16 cellular contexts compared by ENCODE assay signal in the genomic region with DNA sequence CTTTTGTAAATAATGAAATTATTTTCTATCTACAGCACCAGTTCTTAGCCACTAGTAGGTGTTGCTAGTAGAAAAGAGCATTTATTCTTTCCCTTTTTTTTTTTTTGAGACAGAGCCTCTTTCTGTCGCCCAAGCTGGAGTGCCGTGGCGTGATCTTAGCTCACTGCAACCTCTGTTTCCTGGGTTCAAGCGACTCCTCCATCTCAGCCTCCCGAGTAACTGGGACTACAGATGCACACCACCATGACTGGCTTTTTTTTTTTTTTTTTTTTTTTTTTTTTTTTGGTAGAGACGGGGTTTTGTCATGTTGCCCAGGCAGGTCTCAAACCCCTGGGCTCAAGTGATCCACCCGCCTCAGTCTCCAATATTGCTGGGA. TPM values are rescaled to one million over a fixed set of nuclear protein-coding genes. Genes with fewer than 3 reads are reported as not detected.
A peak's percentile ranks its signal among the peaks of the same experiment; 100 is the strongest.
DNase-seq lines count a peak whose midpoint lies in the region; ATAC-seq and TF ChIP-seq lines count a peak whose summit lies in the region.
"Had no signal": no experiment of that assay in that cellular context is flagged by ENCODE, and none has a peak within 500 bp of the region (broad histone marks: within the 10 kb centered on the region; RNA-seq: fewer than 3 reads in every experiment).

No MANE protein-coding gene starts in this region.

- no peak for ATAC-seq in GM18517 (IDR thresholded peaks at IDR 0.05; ENCODE audit: unreplicated experiment)
- ATAC-seq in GM21423 (IDR thresholded peaks at IDR 0.05; ENCODE audit: unreplicated experiment): no peak
- ATAC-seq: A549 had no signal

- H3K4me3 Mint-ChIP-seq in Caco-2 (ENCODE audit: unreplicated experiment) (no peak overlapping the region), osteocyte (ENCODE audit: unreplicated experiment) (no peak overlapping the region)
- no peak overlapping the region for H3K4me3 Mint-ChIP-seq in dendritic cell treated with granulocyte-macrophage colony-stimulating factor and Interleukin-4, amounts not matched to agents 40 ng/mL and 50 ng/mL, for 4 days
- H3K4me3 Mint-ChIP-seq: CD4-positive, CD25-positive, alpha-beta regulatory T cell; H9; IgD-negative memory B cell had no signal

- H3K27ac ChIP-seq in HEK293 (ENCODE audit: extremely low read depth, low read depth, low read length): no peak overlapping the region
- H3K27ac ChIP-seq: A549, KMS-11 had no signal

- H3K27ac Mint-ChIP-seq in Caco-2 (ENCODE audit: unreplicated experiment) (peak overlapping the region; percentile 17), osteocyte (ENCODE audit: unreplicated experiment) (no peak overlapping the region)
- H3K27ac Mint-ChIP-seq in dendritic cell treated with granulocyte-macrophage colony-stimulating factor and Interleukin-4, amounts not matched to agents 40 ng/mL and 50 ng/mL, for 4 days: peak overlapping the region; percentile 38

- H3K4me1 Mint-ChIP-seq in Caco-2 (ENCODE audit: low read depth, unreplicated experiment) (peaks cover 6% of the 10 kb centered on the region), osteocyte (ENCODE audit: unreplicated experiment) (peaks cover 5% of the 10 kb centered on the region)
- H3K4me1 Mint-ChIP-seq in dendritic cell treated with granulocyte-macrophage colony-stimulating factor and Interleukin-4, amounts not matched to agents 40 ng/mL and 50 ng/mL, for 4 days (ENCODE audit: low read depth): peaks cover 42% of the 10 kb centered on the region
- H3K4me1 Mint-ChIP-seq: H9 had no signal

- H3K9me3 ChIP-seq in Caco-2 (no peaks in the 10 kb centered on the region), HEK293 (ENCODE audit: control insufficient read depth, insufficient read depth, low read depth, low read length) (no peaks in the 10 kb centered on the region)
- H3K9me3 ChIP-seq: A549 had no signal

- intact Hi-C loops in Caco-2 (cut with micrococcal nuclease; ENCODE audit: unreplicated experiment): no loop called here
- intact Hi-C loops in dendritic cell treated with granulocyte-macrophage colony-stimulating factor and Interleukin-4, amounts not matched to agents 40 ng/mL and 50 ng/mL, for 4 days (cut with micrococcal nuclease): no loop called here

- H3K27me3 Mint-ChIP-seq in Caco-2 (ENCODE audit: insufficient read depth, unreplicated experiment) (no peaks in the 10 kb centered on the region), osteocyte (ENCODE audit: unreplicated experiment) (no peaks in the 10 kb centered on the region)
- H3K27me3 Mint-ChIP-seq in dendritic cell treated with granulocyte-macrophage colony-stimulating factor and Interleukin-4, amounts not matched to agents 40 ng/mL and 50 ng/mL, for 4 days: no peaks in the 10 kb centered on the region
- H3K27me3 Mint-ChIP-seq: CD4-positive, CD25-positive, alpha-beta regulatory T cell; IgD-negative memory B cell had no signal

- no TSS peak for BruUV-seq in Caco-2 (replicated peaks; lab: Mats Ljungman, UMichigan)

- H3K27me3 ChIP-seq in Caco-2 (replicated peaks; ENCODE audit: control insufficient read depth, insufficient read depth, low read length): no peaks in the 10 kb centered on the region

- H3K4me3 ChIP-seq in Caco-2 (ENCODE audit: low read depth, low read length) (no peak overlapping the region), HEK293 (ENCODE audit: low read depth, low read length) (no peak overlapping the region)
- H3K4me3 ChIP-seq: A549 had no signal

- no peak for TF ChIP-seq CTCF in Caco-2 (IDR thresholded peaks at IDR 0.05; ENCODE audit: insufficient read depth in 1 of 2, low read depth in 1 of 2, low read length in 1 of 2, severe bottlenecking in 1 of 2, unreplicated experiment in 1 of 2)
- no peak for TF ChIP-seq CTCF in HEK293 (tag by site-specific recombination; IDR thresholded peaks at IDR 0.05)
- no peak for TF ChIP-seq CTCF in osteocyte (IDR thresholded peaks at IDR 0.05)

- peaks cover 27% of the 10 kb centered on the region for H3K36me3 Mint-ChIP-seq in Caco-2 (ENCODE audit: insufficient read depth, unreplicated experiment)
- H3K36me3 Mint-ChIP-seq in dendritic cell treated with granulocyte-macrophage colony-stimulating factor and Interleukin-4, amounts not matched to agents 40 ng/mL and 50 ng/mL, for 4 days (ENCODE audit: low read depth): peaks cover 37% of the 10 kb centered on the region
- H3K36me3 Mint-ChIP-seq in osteocyte (ENCODE audit: unreplicated experiment): peaks cover 4% of the 10 kb centered on the region

- DNase-seq in Caco-2 (no peak), osteocyte (ENCODE audit: extremely low spot score, unreplicated experiment) (peak; percentile 46), foreskin melanocyte (no peak), AG08396 (ENCODE audit: low spot score) (no peak)
- DNase-seq: CD4-positive, CD25-positive, alpha-beta regulatory T cell; DND-41; GDM1; GOT3; H9 had no signal

- POLR2A ChIA-PET in Caco-2 (lab: Charles Lee): no interaction called here
- POLR2A ChIA-PET in HEK293 (lab: Yijun Ruan, JAX): interaction anchor here (0.7 kb wide), 1 partner anchor 131 kb away, joined by 5 read pairs; no protein-coding TSS in a partner anchor

- H3K9me3 Mint-ChIP-seq in Caco-2 (ENCODE audit: unreplicated experiment): no peaks in the 10 kb centered on the region
- H3K9me3 Mint-ChIP-seq in dendritic cell treated with granulocyte-macrophage colony-stimulating factor and Interleukin-4, amounts not matched to agents 40 ng/mL and 50 ng/mL, for 4 days: no peaks in the 10 kb centered on the region
- no peaks in the 10 kb centered on the region for H3K9me3 Mint-ChIP-seq in osteocyte (ENCODE audit: unreplicated experiment)
- H3K9me3 Mint-ChIP-seq: CD4-positive, CD25-positive, alpha-beta regulatory T cell; H9; IgD-negative memory B cell had no signal

- H3K4me1 ChIP-seq in Caco-2: no peaks in the 10 kb centered on the region
- peaks cover 17% of the 10 kb centered on the region for H3K4me1 ChIP-seq in HEK293 (ENCODE audit: control insufficient read depth, insufficient read depth, low read length)

- CTCF ChIA-PET in Caco-2 (lab: Charles Lee) (no interaction called here), HEK293 (lab: Yijun Ruan, JAX) (no interaction called here)

- H3K36me3 ChIP-seq in Caco-2 (ENCODE audit: control insufficient read depth, insufficient read depth, low read length) (no peaks in the 10 kb centered on the region), HEK293 (ENCODE audit: control insufficient read depth in 2 of 2, insufficient read depth in 1 of 2, low read length in 2 of 2) (peaks cover 11 to 27% of the 10 kb centered on the region in 2 experiments; a peak in 2 of 3 replicates)

TF ChIP-seq in HEK293, 187 proteins besides CTCF, POLR2A, EP300 and RAD21:
- TF ChIP-seq ZNF560 (tag by site-specific recombination; IDR thresholded peaks at IDR 0.05; ENCODE audit: borderline replicate concordance) (no peak), RBAK (tag by site-specific recombination; IDR thresholded peaks at IDR 0.05) (no peak), ZNF548 (tag by site-specific recombination; IDR thresholded peaks at IDR 0.05) (no peak), ZNF416 (tag by site-specific recombination; IDR thresholded peaks at IDR 0.05) (no peak), ZNF555 (tag by site-specific recombination; conservative IDR thresholded peaks at IDR 0.05) (no peak), ZNF600 (tag by site-specific recombination; IDR thresholded peaks at IDR 0.05) (no peak)
- TF ChIP-seq, protein P1, sequence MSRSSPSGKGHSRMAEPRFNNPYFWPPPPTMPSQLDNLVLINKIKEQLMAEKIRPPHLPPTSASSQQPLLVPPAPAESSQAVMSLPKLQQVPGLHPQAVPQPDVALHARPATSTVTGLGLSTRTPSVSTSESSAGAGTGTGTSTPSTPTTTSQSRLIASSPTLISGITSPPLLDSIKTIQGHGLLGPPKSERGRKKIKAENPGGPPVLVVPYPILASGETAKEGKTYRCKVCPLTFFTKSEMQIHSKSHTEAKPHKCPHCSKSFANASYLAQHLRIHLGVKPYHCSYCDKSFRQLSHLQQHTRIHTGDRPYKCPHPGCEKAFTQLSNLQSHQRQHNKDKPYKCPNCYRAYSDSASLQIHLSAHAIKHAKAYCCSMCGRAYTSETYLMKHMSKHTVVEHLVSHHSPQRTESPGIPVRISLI (tag by site-specific recombination; IDR thresholded peaks at IDR 0.05): peak; percentile 70; the same call in 1 of the 2 replicates

RNA-seq across cellular contexts. Expression of a gene that starts 6.7 kb away (rescaled TPM):
- total RNA-seq in Caco-2 (2022) (118 and 119 TPM in 2 replicates), osteocyte (75.8 and 76.2 TPM in 2 replicates)

RNA-seq across cellular contexts. Expression of a gene that starts 9.9 kb away (rescaled TPM):
- total RNA-seq in Caco-2 (2022) (64.2 and 65.2 TPM in 2 replicates), osteocyte (36.8 and 40.0 TPM in 2 replicates)

RNA-seq across cellular contexts. Expression of a gene that starts 38.3 kb away (rescaled TPM):
- total RNA-seq in Caco-2 (2022): 28.7 and 31.3 TPM in 2 replicates
- total RNA-seq in osteocyte: 33.8 and 33.9 TPM in 2 replicates
